Comparison of ENCODE assay signal across 1 cellular context in genomic region chr7:130294314-130294713, GRCh38.
TF ChIP-seq lines count a peak whose summit lies in the region.

No MANE protein-coding gene starts in this region.

TF ChIP-seq in K562, 482 proteins besides CTCF, POLR2A, EP300 and RAD21:
- no peak for TF ChIP-seq SP1 (CRISPR knock-in tag; IDR thresholded peaks at IDR 0.05)
- TF ChIP-seq CEBPB (tag; IDR thresholded peaks at IDR 0.05) = peak; percentile 15; the same call in 1 of the 2 replicates
- peak; percentile 72 for TF ChIP-seq ZNF75A (CRISPR knock-in tag; IDR thresholded peaks at IDR 0.05)
